8 cellular contexts compared by ENCODE assay signal in the genomic region with DNA sequence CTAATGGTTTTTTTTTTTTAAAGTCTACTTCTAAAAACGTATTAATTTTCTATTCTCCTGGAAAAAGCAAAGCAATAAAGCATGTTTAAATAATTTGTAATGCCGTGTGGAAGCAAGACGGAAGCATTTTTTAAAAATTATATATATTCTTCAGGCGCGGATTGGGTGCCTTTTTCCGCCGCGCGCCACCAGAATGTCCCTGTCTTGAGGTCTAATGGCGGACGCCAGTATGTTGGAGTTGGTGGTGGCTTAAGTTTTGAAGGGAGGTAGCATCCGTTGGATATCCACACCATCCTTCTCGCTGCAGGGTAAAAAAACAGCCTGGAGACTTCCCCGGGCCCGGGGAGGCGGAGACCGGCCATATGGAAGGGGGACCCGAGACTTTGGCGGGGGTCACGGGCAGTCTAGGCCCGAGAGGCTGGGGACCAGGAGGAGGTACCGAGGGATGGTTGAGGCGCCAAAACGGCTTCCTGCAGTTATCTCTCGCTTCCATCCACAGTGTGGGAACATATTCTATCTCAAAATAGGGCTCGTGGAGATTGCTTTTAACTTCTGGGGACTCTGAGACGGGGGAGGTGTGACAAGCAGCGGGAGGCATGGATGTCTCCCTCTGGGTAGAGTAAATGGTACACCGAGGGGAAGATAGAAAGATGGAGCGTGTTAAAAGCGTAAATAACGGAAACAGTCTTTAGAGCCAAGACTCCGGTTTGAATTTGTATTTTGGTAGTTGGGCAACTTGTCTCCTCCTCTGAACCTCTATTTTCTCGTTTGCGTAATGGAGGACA. TPM values are rescaled to one million over a fixed set of nuclear protein-coding genes. Genes with fewer than 3 reads are reported as not detected.
DNase-seq lines count a peak whose midpoint lies in the region; ATAC-seq and TF ChIP-seq lines count a peak whose summit lies in the region.

A gene (plus strand): TSS at position 196 of the 785 bp plus-strand sequence. CDS start 2,841 bp downstream, outside the sequence.

- H3K4me3 ChIP-seq in HUES64 (ENCODE audit: low read length), result peak within 1 kb of the TSS; percentile 100
- peak within 1 kb of the TSS; percentile 93 for H3K4me3 ChIP-seq in PC-3 (ENCODE audit: low read length)
- H3K4me3 ChIP-seq in fibroblast of lung (replicated peaks in 1 of 4; ENCODE audit: control extremely low read depth in 1 of 4, insufficient read depth in 1 of 4, low read depth in 3 of 4, low read length in 4 of 4), result peak within 1 kb of the TSS; percentile 76 to 98 (median 94)
- peak within 1 kb of the TSS; percentile 100 for H3K4me3 ChIP-seq in naive thymus-derived CD4-positive, alpha-beta T cell (ENCODE audit: low read length)

- H3K79me2 ChIP-seq in PC-3 (ENCODE audit: low read length) (peaks cover 76% of the 10 kb centered on the region), fibroblast of lung (ENCODE audit: control insufficient read depth, insufficient read depth, low read length) (peaks cover 68% of the 10 kb centered on the region)

- H3K36me3 Mint-ChIP-seq in activated T-helper 1 cell treated with anti-CD3 and anti-CD28 coated beads, Interleukin-12 subunit alpha, Interleukin-12 subunit beta, Interleukin-2, Interleukin-4 antibody, amounts not matched to agents 30 ng/mL and 10 ng/mL and 1 ng/mL, durations not matched to agents 14 hours and 24 hours and 36 hours (ENCODE audit: low read depth), result peaks cover 41% of the 10 kb centered on the region
- H3K36me3 Mint-ChIP-seq in naive thymus-derived CD4-positive, alpha-beta T cell, result peaks cover 18 to 31% (median 20%) of the 10 kb centered on the region in 5 donors

- peak within 1 kb of the TSS; percentile 95 for H3K4me3 Mint-ChIP-seq in activated T-helper 1 cell treated with anti-CD3 and anti-CD28 coated beads, Interleukin-12 subunit alpha, Interleukin-12 subunit beta, Interleukin-2, Interleukin-4 antibody, amounts not matched to agents 30 ng/mL and 10 ng/mL and 1 ng/mL, durations not matched to agents 14 hours and 24 hours and 36 hours
- H3K4me3 Mint-ChIP-seq in naive thymus-derived CD4-positive, alpha-beta T cell, result peak within 1 kb of the TSS; percentile 93 to 100 (median 98)

- peak within 1 kb of the TSS; percentile 93 for H3K27ac ChIP-seq in C4-2B
- H3K27ac ChIP-seq in HUES64 (ENCODE audit: low read depth, low read length), result peak within 1 kb of the TSS; percentile 91
- peak within 1 kb of the TSS; percentile 73 for H3K27ac ChIP-seq in PC-3 (ENCODE audit: low read length)
- peak within 1 kb of the TSS; percentile 92 for H3K27ac ChIP-seq in fibroblast of lung (ENCODE audit: insufficient read depth, low read length)
- peak within 1 kb of the TSS; percentile 95 for H3K27ac ChIP-seq in naive thymus-derived CD4-positive, alpha-beta T cell (ENCODE audit: low read depth, low read length)

- H3F3A ChIP-seq in PC-3 (ENCODE audit: low read length, unreplicated experiment), result no peaks in the 10 kb centered on the region

- BruUV-seq in PC-3 (replicated peaks; lab: Mats Ljungman, UMichigan), result TSS peak; percentile 69

- H3K4me1 ChIP-seq in HUES64 (ENCODE audit: insufficient read depth, low read length), result peaks cover 18% of the 10 kb centered on the region
- H3K4me1 ChIP-seq in PC-3 (ENCODE audit: insufficient read depth, low read length), result peaks cover 37% of the 10 kb centered on the region
- H3K4me1 ChIP-seq in fibroblast of lung (ENCODE audit: control insufficient read depth, extremely low read depth, insufficient read depth, low read length), result peaks cover 11% of the 10 kb centered on the region
- H3K4me1 ChIP-seq in naive thymus-derived CD4-positive, alpha-beta T cell (ENCODE audit: control insufficient read depth in 2 of 2, insufficient read depth in 2 of 2, low read length in 2 of 2), result peaks cover 27 to 46% of the 10 kb centered on the region in 2 donors

- H3K4me1 Mint-ChIP-seq in activated T-helper 1 cell treated with anti-CD3 and anti-CD28 coated beads, Interleukin-12 subunit alpha, Interleukin-12 subunit beta, Interleukin-2, Interleukin-4 antibody, amounts not matched to agents 30 ng/mL and 10 ng/mL and 1 ng/mL, durations not matched to agents 14 hours and 24 hours and 36 hours (ENCODE audit: low read depth), result peaks cover 55% of the 10 kb centered on the region
- H3K4me1 Mint-ChIP-seq in naive thymus-derived CD4-positive, alpha-beta T cell, result peaks cover 30 to 72% (median 61%) of the 10 kb centered on the region in 7 donors

- H3K9ac ChIP-seq in HUES64 (ENCODE audit: low read depth, low read length), result peak within 1 kb of the TSS; percentile 100
- H3K9ac ChIP-seq in PC-3 (ENCODE audit: low read length), result peak within 1 kb of the TSS; percentile 99
- H3K9ac ChIP-seq in fibroblast of lung (ENCODE audit: insufficient read depth, low read length), result peak within 1 kb of the TSS; percentile 89

- POLR2A ChIA-PET in PC-3 (lab: Charles Lee; ENCODE audit: unreplicated experiment), result no interaction called here
- POLR2A ChIA-PET in naive thymus-derived CD4-positive, alpha-beta T cell (lab: Charles Lee), result interaction anchor here (0.6 to 3.1 kb wide), 23 partner anchors 10 to 277 kb away, joined by 3 to 15 read pairs (median 4); a partner anchor contains a TSS

- H3K27me3 Mint-ChIP-seq in activated T-helper 1 cell treated with anti-CD3 and anti-CD28 coated beads, Interleukin-12 subunit alpha, Interleukin-12 subunit beta, Interleukin-2, Interleukin-4 antibody, amounts not matched to agents 30 ng/mL and 10 ng/mL and 1 ng/mL, durations not matched to agents 14 hours and 24 hours and 36 hours (ENCODE audit: insufficient read depth), result no peaks in the 10 kb centered on the region
- no peaks in the 10 kb centered on the region for H3K27me3 Mint-ChIP-seq in naive thymus-derived CD4-positive, alpha-beta T cell

- peak within 1 kb of the TSS; percentile 97 for H3K27ac Mint-ChIP-seq in activated T-helper 1 cell treated with anti-CD3 and anti-CD28 coated beads, Interleukin-12 subunit alpha, Interleukin-12 subunit beta, Interleukin-2, Interleukin-4 antibody, amounts not matched to agents 30 ng/mL and 10 ng/mL and 1 ng/mL, durations not matched to agents 14 hours and 24 hours and 36 hours
- H3K27ac Mint-ChIP-seq in naive thymus-derived CD4-positive, alpha-beta T cell, result peak within 1 kb of the TSS; percentile 98 to 100 (median 99)

- ATAC-seq in GM19438 (IDR thresholded peaks at IDR 0.05; ENCODE audit: low read depth, unreplicated experiment), result peak; percentile 48
- peak; percentile 52 for ATAC-seq in PC-3
- peak; percentile 79 for ATAC-seq in naive thymus-derived CD4-positive, alpha-beta T cell
- ATAC-seq in stimulated activated naive CD8-positive, alpha-beta T cell treated with anti-CD3 and anti-CD28 coated beads, Interleukin-15, Interleukin-2, amounts not matched to agents 100 U/mL and 50 U/mL, for 24 hours, result peak; percentile 65

- CTCF ChIA-PET in PC-3 (lab: Charles Lee), result no interaction called here
- CTCF ChIA-PET in naive thymus-derived CD4-positive, alpha-beta T cell (lab: Charles Lee), result interaction anchor here (0.5 to 0.6 kb wide), 3 partner anchors 51 to 252 kb away, joined by 3 read pairs; no protein-coding TSS in a partner anchor

- WGBS in HUES64, result under 1% methylated on average over 32 of the region's 35 CpGs

- peaks cover 42% of the 10 kb centered on the region for H3K36me3 ChIP-seq in HUES64 (ENCODE audit: insufficient read depth, low read length)
- peaks cover 11% of the 10 kb centered on the region; the same call in 1 of the 2 replicates for H3K36me3 ChIP-seq in PC-3 (ENCODE audit: low read depth, low read length)
- H3K36me3 ChIP-seq in fibroblast of lung (ENCODE audit: control insufficient read depth, insufficient read depth, low read length), result peaks cover 1% of the 10 kb centered on the region
- H3K36me3 ChIP-seq in naive thymus-derived CD4-positive, alpha-beta T cell (ENCODE audit: control insufficient read depth in 2 of 3, insufficient read depth in 3 of 3, low read length in 3 of 3), result peaks cover 1 to 24% (median 19%) of the 10 kb centered on the region in 3 experiments

- H3K27me3 ChIP-seq in HUES64 (ENCODE audit: insufficient read depth, low read length) (no peaks in the 10 kb centered on the region), PC-3 (ENCODE audit: low read length) (no peaks in the 10 kb centered on the region), fibroblast of lung (ENCODE audit: control insufficient read depth, insufficient read depth, low read length) (no peaks in the 10 kb centered on the region)
- H3K27me3 ChIP-seq in naive thymus-derived CD4-positive, alpha-beta T cell (ENCODE audit: control insufficient read depth in 2 of 2, insufficient read depth in 2 of 2, low read length in 2 of 2), result no peaks in the 10 kb centered on the region

- no peaks in the 10 kb centered on the region for H3K9me2 ChIP-seq in PC-3 (replicated peaks; ENCODE audit: low read length)

- intact Hi-C loops in PC-3 (cut with micrococcal nuclease), result no loop called here
- intact Hi-C loops in activated T-helper 1 cell treated with anti-CD3 and anti-CD28 coated beads, Interleukin-12 subunit alpha, Interleukin-12 subunit beta, Interleukin-2, Interleukin-4 antibody, amounts not matched to agents 30 ng/mL and 10 ng/mL and 1 ng/mL, durations not matched to agents 14 hours and 24 hours and 36 hours (cut with micrococcal nuclease), result loop anchor here (1.0 to 10.0 kb wide), 7 partner anchors 70 to 1189 kb away; a partner anchor contains a TSS
- intact Hi-C loops in naive thymus-derived CD4-positive, alpha-beta T cell (cut with micrococcal nuclease), result loop anchor here (1.0 to 10.0 kb wide), 17 partner anchors 15 to 1485 kb away; a partner anchor contains a TSS

- peak within 1 kb of the TSS; percentile 79 for H2AFZ ChIP-seq in PC-3 (ENCODE audit: low read length)
- H2AFZ ChIP-seq in fibroblast of lung (ENCODE audit: low read length), result peak within 1 kb of the TSS; percentile 75

- peak within 1 kb of the TSS; percentile 99 for H3K4me2 ChIP-seq in PC-3 (ENCODE audit: low read length)
- H3K4me2 ChIP-seq in fibroblast of lung (ENCODE audit: extremely low read depth, insufficient read depth, low read length), result peak within 1 kb of the TSS; percentile 100

- H3K9me3 ChIP-seq in HUES64 (ENCODE audit: insufficient read depth, low read depth, low read length), result no peaks in the 10 kb centered on the region
- no peaks in the 10 kb centered on the region for H3K9me3 ChIP-seq in PC-3 (ENCODE audit: low read length)
- no peaks in the 10 kb centered on the region for H3K9me3 ChIP-seq in fibroblast of lung (ENCODE audit: control insufficient read depth, insufficient read depth, low read depth, low read length)
- H3K9me3 ChIP-seq in naive thymus-derived CD4-positive, alpha-beta T cell (ENCODE audit: control insufficient read depth in 2 of 3, low read length in 3 of 3), result no peaks in the 10 kb centered on the region

- no peaks in the 10 kb centered on the region for H3K9me3 Mint-ChIP-seq in activated T-helper 1 cell treated with anti-CD3 and anti-CD28 coated beads, Interleukin-12 subunit alpha, Interleukin-12 subunit beta, Interleukin-2, Interleukin-4 antibody, amounts not matched to agents 30 ng/mL and 10 ng/mL and 1 ng/mL, durations not matched to agents 14 hours and 24 hours and 36 hours
- H3K9me3 Mint-ChIP-seq in naive thymus-derived CD4-positive, alpha-beta T cell, result peaks cover 0 to 1% (median 0%) of the 10 kb centered on the region in 11 donors

- TF ChIP-seq CTCF in C4-2B (conservative IDR thresholded peaks at IDR 0.05) (no peak), PC-3 (conservative IDR thresholded peaks at IDR 0.05; ENCODE audit: low read depth, low read length) (no peak), fibroblast of lung (conservative IDR thresholded peaks at IDR 0.05 in 1 of 2, IDR thresholded peaks at IDR 0.05 in 1 of 2; ENCODE audit: low read depth in 1 of 2, low read length in 2 of 2) (no peak)

- DNase-seq in PC-3 (no peak), fibroblast of lung (ENCODE audit: low read depth in 2 of 2) (no peak)
- peak; percentile 68 for DNase-seq in activated T-helper 1 cell treated with anti-CD3 and anti-CD28 coated beads, Interleukin-12 subunit alpha, Interleukin-12 subunit beta, Interleukin-2, Interleukin-4 antibody, amounts not matched to agents 30 ng/mL and 10 ng/mL and 1 ng/mL, durations not matched to agents 14 hours and 24 hours and 36 hours (ENCODE audit: low spot score)
- peak; percentile 71 to 90 (median 85) for DNase-seq in naive thymus-derived CD4-positive, alpha-beta T cell
- DNase-seq in stimulated activated naive CD8-positive, alpha-beta T cell treated with anti-CD3 and anti-CD28 coated beads, Interleukin-15, Interleukin-2, amounts not matched to agents 100 U/mL and 50 U/mL, for 24 hours, result peak; percentile 73

- H4K20me1 ChIP-seq in PC-3 (ENCODE audit: low read length) (peaks cover 19% of the 10 kb centered on the region; the same call in 1 of the 2 replicates), fibroblast of lung (ENCODE audit: control insufficient read depth, extremely low read depth, insufficient read depth, low read length) (no peaks in the 10 kb centered on the region)

RNA-seq across cellular contexts. Expression of the gene that starts here (rescaled TPM):
- 216 TPM for polyA plus RNA-seq in HUES64 (2013, experiment 1 of 2)
- polyA plus RNA-seq in HUES64 (2013, experiment 2 of 2), result 215 TPM
- total RNA-seq in PC-3 (2014; rRNA removed) (133 and 181 TPM in 2 replicates), fibroblast of lung (81.9 and 107 TPM in 2 replicates)
- total RNA-seq in activated T-helper 1 cell treated with anti-CD3 and anti-CD28 coated beads, Interleukin-12 subunit alpha, Interleukin-12 subunit beta, Interleukin-2, Interleukin-4 antibody, amounts not matched to agents 30 ng/mL and 10 ng/mL and 1 ng/mL, durations not matched to agents 14 hours and 24 hours and 36 hours, result 532 and 545 TPM in 2 replicates
- 89.2 and 166 TPM in 2 replicates for polyA plus RNA-seq in fibroblast of lung
- polyA plus RNA-seq in fibroblast of lung (2012), result 183 and 273 TPM in 2 replicates
- 343 and 595 TPM in 2 replicates for polyA minus RNA-seq in fibroblast of lung (ENCODE audit: low replicate concordance)
- 100 to 1,000 TPM; 189 to 415 (median 267) TPM for total RNA-seq in naive thymus-derived CD4-positive, alpha-beta T cell
- polyA plus RNA-seq in naive thymus-derived CD4-positive, alpha-beta T cell, result 10 to 100 TPM; 69.0 to 93.7 TPM

Comparison
In these comparisons a context has a peak if more than half of its experiments do, and no peak if none do; other contexts are left out.
1. DNase-seq: peak in activated T-helper 1 cell treated with anti-CD3 and anti-CD28 coated beads, Interleukin-12 subunit alpha, Interleukin-12 subunit beta, Interleukin-2, Interleukin-4 antibody, amounts not matched to agents 30 ng/mL and 10 ng/mL and 1 ng/mL, durations not matched to agents 14 hours and 24 hours and 36 hours (single experiment), naive thymus-derived CD4-positive, alpha-beta T cell (9 of 9) and stimulated activated naive CD8-positive, alpha-beta T cell treated with anti-CD3 and anti-CD28 coated beads, Interleukin-15, Interleukin-2, amounts not matched to agents 100 U/mL and 50 U/mL, for 24 hours (single experiment); none in PC-3 (single experiment) and fibroblast of lung (0 of 2).
2. Peak in every context shown above with its lines, with median percentiles within 50 percentile points of each other: H3K27ac ChIP-seq, ATAC-seq, H3K4me3 ChIP-seq and H3K9ac ChIP-seq.